In the genomic region with DNA sequence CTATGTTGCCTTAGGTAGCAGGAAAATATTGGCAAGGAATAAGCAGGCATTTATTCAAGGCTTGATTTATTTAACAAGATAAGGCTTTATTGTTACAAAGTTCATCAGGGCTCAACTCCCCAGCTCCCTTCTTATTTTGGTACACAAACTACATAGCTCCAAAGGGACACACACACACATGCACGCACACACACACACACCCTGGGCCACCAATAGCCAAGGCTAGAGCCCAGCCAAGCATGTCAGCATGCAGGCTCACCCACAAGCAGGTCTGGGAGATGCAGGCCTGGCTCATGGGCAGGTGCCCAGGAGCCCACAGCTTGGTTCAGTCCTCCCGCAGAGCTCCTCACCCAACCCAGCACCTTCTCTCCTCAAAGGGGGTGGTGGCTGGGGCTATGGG, we compare ENCODE assay signal across 25 cellular contexts. TPM values are rescaled to one million over a fixed set of nuclear protein-coding genes. Genes with fewer than 3 reads are reported as not detected.
DNase-seq lines count a peak whose midpoint lies in the region; ATAC-seq, FAIRE-seq and TF ChIP-seq lines count a peak whose summit lies in the region.
"Had no signal": no experiment of that assay in that cellular context is flagged by ENCODE, and none has a peak within 500 bp of the region (broad histone marks: within the 10 kb centered on the region; RNA-seq: fewer than 3 reads in every experiment).

No MANE protein-coding gene starts in this region.

- H3K4me1 ChIP-seq in pancreas (peaks cover 7 to 15% (median 9%) of the 10 kb centered on the region in 3 donors), transverse colon (peaks cover 0 to 28% (median 13%) of the 10 kb centered on the region in 4 donors), aorta (ENCODE audit: control insufficient read depth in 1 of 2, insufficient read depth in 2 of 2, low read length in 2 of 2) (no peaks in the 10 kb centered on the region)

- CTCF ChIA-PET in activated CD8-positive, alpha-beta memory T cell treated with anti-CD3 and anti-CD28 coated beads, Interleukin-2, amount 10 ng/mL, durations not matched to agents 7 days and 5 days (lab: Charles Lee), result no interaction called here

- H3K4me3 ChIP-seq in LNCaP clone FGC (ENCODE audit: low read depth, low read length) (no peak overlapping the region), pancreas (no peak overlapping the region), transverse colon (no peak overlapping the region), aorta (ENCODE audit: low read length in 2 of 2) (no peak overlapping the region)
- H3K4me3 ChIP-seq: BLaER1 treated with 17β-estradiol and CSF1 and Interleukin-3, amounts not matched to agents 10 nM and 100 nM; GM23248; Peyer's patch had no signal

- peaks cover 25% of the 10 kb centered on the region for H3K4me1 Mint-ChIP-seq in type B pancreatic cell (ENCODE audit: unreplicated experiment)
- H3K4me1 Mint-ChIP-seq in activated CD8-positive, alpha-beta memory T cell treated with anti-CD3 and anti-CD28 coated beads, Interleukin-2, amount 10 ng/mL, durations not matched to agents 7 days and 5 days, result no peaks in the 10 kb centered on the region
- H3K4me1 Mint-ChIP-seq: IgD-negative memory B cell had no signal

- no peak for FAIRE-seq in pancreas (lab: Jason Lieb, UNC)
- FAIRE-seq: A204.1, D721Med, GM12892, GM18507 had no signal

- no peak for TF ChIP-seq POLR2A in transverse colon (IDR thresholded peaks at IDR 0.05)

- H3K27ac ChIP-seq in pancreas (no peak overlapping the region), transverse colon (peak overlapping the region in 1 of 4 donors; percentile 2), aorta (ENCODE audit: low read depth in 1 of 2, low read length in 2 of 2) (no peak overlapping the region)
- H3K27ac ChIP-seq: BLaER1 treated with 17β-estradiol and CSF1 and Interleukin-3, amounts not matched to agents 10 nM and 100 nM; GM23248; Peyer's patch had no signal

- WGBS in pancreas, 2 donors, result 30 to 44% methylated on average over 2 of the region's 2 CpGs
- WGBS in transverse colon (ENCODE audit: low coverage in 1 of 2), 2 donors, result 63% methylated on average over 2 of the region's 2 CpGs; no CpG with 5 or more reads in 1 of the 2 donors
- 66 to 67% methylated on average over 2 of the region's 2 CpGs for WGBS in aorta, 2 donors

- ATAC-seq in pancreas, result peak in 3 of 4 donors; percentile 25 to 55 (median 41)
- ATAC-seq in aorta (ENCODE audit: low FRiP score), result no peak
- ATAC-seq in activated CD8-positive, alpha-beta memory T cell treated with anti-CD3 and anti-CD28 coated beads, Interleukin-2, amount 10 ng/mL, durations not matched to agents 7 days and 5 days, result no peak
- ATAC-seq: CD8-positive, alpha-beta T cell; Right ventricle myocardium inferior had no signal

- H3K9me3 Mint-ChIP-seq in type B pancreatic cell, result no peaks in the 10 kb centered on the region
- no peaks in the 10 kb centered on the region for H3K9me3 Mint-ChIP-seq in activated CD8-positive, alpha-beta memory T cell treated with anti-CD3 and anti-CD28 coated beads, Interleukin-2, amount 10 ng/mL, durations not matched to agents 7 days and 5 days (ENCODE audit: low read depth)
- H3K9me3 Mint-ChIP-seq: CD8-positive, alpha-beta T cell; IgD-negative memory B cell had no signal

- no peak overlapping the region for H3K27ac Mint-ChIP-seq in type B pancreatic cell
- H3K27ac Mint-ChIP-seq in activated CD8-positive, alpha-beta memory T cell treated with anti-CD3 and anti-CD28 coated beads, Interleukin-2, amount 10 ng/mL, durations not matched to agents 7 days and 5 days, result no peak overlapping the region
- H3K27ac Mint-ChIP-seq: CD8-positive, alpha-beta T cell had no signal

- no peaks in the 10 kb centered on the region for H3K27me3 Mint-ChIP-seq in type B pancreatic cell
- peaks cover 31% of the 10 kb centered on the region for H3K27me3 Mint-ChIP-seq in activated CD8-positive, alpha-beta memory T cell treated with anti-CD3 and anti-CD28 coated beads, Interleukin-2, amount 10 ng/mL, durations not matched to agents 7 days and 5 days

- TF ChIP-seq EP300 in transverse colon (IDR thresholded peaks at IDR 0.05; ENCODE audit: low read depth), result no peak

- in situ Hi-C loops in transverse colon (cut with MboI; ENCODE audit: low pct_ligation_motif_present in 1 of 4, low pct_unique_long_range_greater_than_20kb in 1 of 4, low sequenced_read_pairs in 3 of 4), result no loop called here

- no peaks in the 10 kb centered on the region for H3K27me3 ChIP-seq in pancreas
- peaks cover 4% of the 10 kb centered on the region for H3K27me3 ChIP-seq in transverse colon
- H3K27me3 ChIP-seq in aorta (ENCODE audit: control insufficient read depth in 1 of 2, insufficient read depth in 2 of 2, low read length in 1 of 2), result no peaks in the 10 kb centered on the region
- H3K27me3 ChIP-seq: BLaER1 treated with 17β-estradiol and CSF1 and Interleukin-3, amounts not matched to agents 10 nM and 100 nM; Peyer's patch had no signal

- DNase-seq in LNCaP clone FGC (ENCODE audit: low read depth), result peak; percentile 15
- DNase-seq in glomerular visceral epithelial cell (ENCODE audit: extremely low spot score), result peak; percentile 3
- peak in 4 of 6 donors; percentile 42 to 47 (median 45) for DNase-seq in pancreas
- peak; percentile 28 for DNase-seq in transverse colon
- DNase-seq in type B pancreatic cell (ENCODE audit: extremely low spot score, unreplicated experiment), result no peak
- DNase-seq in aorta, result no peak
- no peak for DNase-seq in activated CD8-positive, alpha-beta memory T cell treated with anti-CD3 and anti-CD28 coated beads, Interleukin-2, amount 10 ng/mL, durations not matched to agents 7 days and 5 days
- DNase-seq: CD8-positive, alpha-beta T cell; DMS79; GM23248; HCEC 1CT; Kasumi-1; NCI-H1105; NCI-H1694; NCI-H510A; NCI-H748 treated with DMSO at 0.1 percent for 48 hours; NK-92 treated with Interleukin-12 subunit alpha and Interleukin-12 subunit beta, amount 100 ng/mL, for 24 hours had no signal

- TF ChIP-seq CTCF in LNCaP clone FGC (IDR thresholded peaks at IDR 0.05; ENCODE audit: control insufficient read depth, extremely low read depth, insufficient read depth) (no peak), pancreas (IDR thresholded peaks at IDR 0.05) (no peak), transverse colon (IDR thresholded peaks at IDR 0.05) (no peak), type B pancreatic cell (conservative IDR thresholded peaks at IDR 0.05) (no peak)

- no peak overlapping the region for H3K4me3 Mint-ChIP-seq in type B pancreatic cell
- H3K4me3 Mint-ChIP-seq in activated CD8-positive, alpha-beta memory T cell treated with anti-CD3 and anti-CD28 coated beads, Interleukin-2, amount 10 ng/mL, durations not matched to agents 7 days and 5 days, result no peak overlapping the region
- H3K4me3 Mint-ChIP-seq: CD8-positive, alpha-beta T cell; IgD-negative memory B cell had no signal

- H3K9me3 ChIP-seq in pancreas, result no peaks in the 10 kb centered on the region
- no peaks in the 10 kb centered on the region for H3K9me3 ChIP-seq in transverse colon
- H3K9me3 ChIP-seq in aorta (ENCODE audit: control insufficient read depth, low read length), result no peaks in the 10 kb centered on the region
- H3K9me3 ChIP-seq: BLaER1 treated with 17β-estradiol and CSF1 and Interleukin-3, amounts not matched to agents 10 nM and 100 nM; Peyer's patch had no signal

- H3K36me3 Mint-ChIP-seq in type B pancreatic cell, result no peaks in the 10 kb centered on the region
- no peaks in the 10 kb centered on the region for H3K36me3 Mint-ChIP-seq in activated CD8-positive, alpha-beta memory T cell treated with anti-CD3 and anti-CD28 coated beads, Interleukin-2, amount 10 ng/mL, durations not matched to agents 7 days and 5 days
- H3K36me3 Mint-ChIP-seq: CD8-positive, alpha-beta T cell; IgD-negative memory B cell had no signal

- H3K36me3 ChIP-seq in pancreas, result no peaks in the 10 kb centered on the region
- no peaks in the 10 kb centered on the region for H3K36me3 ChIP-seq in transverse colon
- H3K36me3 ChIP-seq in aorta (ENCODE audit: control insufficient read depth in 1 of 2, insufficient read depth in 2 of 2, low read length in 1 of 2), result no peaks in the 10 kb centered on the region
- H3K36me3 ChIP-seq: BLaER1 treated with 17β-estradiol and CSF1 and Interleukin-3, amounts not matched to agents 10 nM and 100 nM; Peyer's patch had no signal

- intact Hi-C loops in pancreas (cut with DNase I) (no loop called here), transverse colon (cut with DNase I; ENCODE audit: low total_unique reads) (no loop called here), aorta (cut with DNase I) (no loop called here)

RNA-seq across cellular contexts. Expression of gene LEP, which starts 23.4 kb away (rescaled TPM):
- 1 to 10 TPM in 2 of 6 donors, under 1 TPM in 3, not detected in 1; 0.06 to 5.2 (median 0.14) TPM for total RNA-seq in pancreas
- under 1 TPM; 0.05 to 0.68 TPM for polyA plus RNA-seq in pancreas
- 10 to 100 TPM in 1 of 4 donors, 1 to 10 TPM in 1, not detected in 2; 1.1 to 10.8 TPM for total RNA-seq in transverse colon
- total RNA-seq in type B pancreatic cell (ENCODE audit: low replicate concordance), result not detected in 2 replicates
- under 1 TPM; 0.45 to 0.97 TPM for total RNA-seq in aorta
- under 1 TPM in 1 of 2 donors, not detected in 1; 0.05 TPM for polyA plus RNA-seq in aorta
- total RNA-seq in activated CD8-positive, alpha-beta memory T cell treated with anti-CD3 and anti-CD28 coated beads, Interleukin-2, amount 10 ng/mL, durations not matched to agents 7 days and 5 days, result not detected
- total RNA-seq: CD8-positive, alpha-beta T cell had no signal
- polyA plus RNA-seq: IgD-negative memory B cell had no signal

Comparison
In these comparisons a context has a peak if more than half of its experiments do, and no peak if none do; other contexts are left out.
1. DNase-seq: peak in LNCaP clone FGC (single experiment), glomerular visceral epithelial cell (single experiment), pancreas (4 of 6) and transverse colon (single experiment); none in type B pancreatic cell (single experiment), aorta (0 of 2) and activated CD8-positive, alpha-beta memory T cell treated with anti-CD3 and anti-CD28 coated beads, Interleukin-2, amount 10 ng/mL, durations not matched to agents 7 days and 5 days (single experiment).
2. ATAC-seq: peak in pancreas (3 of 4); none in aorta (single experiment) and activated CD8-positive, alpha-beta memory T cell treated with anti-CD3 and anti-CD28 coated beads, Interleukin-2, amount 10 ng/mL, durations not matched to agents 7 days and 5 days (single experiment).